16 cellular contexts compared by ENCODE assay signal in genomic region chr22:44147821-44148574, GRCh38. TPM values are rescaled to one million over a fixed set of nuclear protein-coding genes. Genes with fewer than 3 reads are reported as not detected.
A peak's percentile ranks its signal among the peaks of the same experiment; 100 is the strongest.
DNase-seq lines count a peak whose midpoint lies in the region; ATAC-seq and TF ChIP-seq lines count a peak whose summit lies in the region.
"Had no signal": no experiment of that assay in that cellular context is flagged by ENCODE, and none has a peak within 500 bp of the region (broad histone marks: within the 10 kb centered on the region; RNA-seq: fewer than 3 reads in every experiment).

No MANE protein-coding gene starts in this region.

- H3K36me3 ChIP-seq in left lung = peaks cover 0 to 51% of the 10 kb centered on the region in 2 donors
- no peaks in the 10 kb centered on the region for H3K36me3 ChIP-seq in vagina
- H3K36me3 ChIP-seq: tibial artery had no signal

- intact Hi-C loops in right cardiac atrium (cut with DNase I) (no loop called here), Right ventricle myocardium superior (cut with DNase I) (no loop called here), left lung (cut with DNase I) (no loop called here), vagina (cut with DNase I) (no loop called here)

- H3K4me1 ChIP-seq in right cardiac atrium (ENCODE audit: control insufficient read depth, insufficient read depth, low read length) (peaks cover 3% of the 10 kb centered on the region), left lung (no peaks in the 10 kb centered on the region), vagina (peaks cover 9% of the 10 kb centered on the region)
- H3K4me1 ChIP-seq: A549 had no signal

- H3K4me1 Mint-ChIP-seq in chondrocyte (ENCODE audit: low read depth) = peaks cover 62% of the 10 kb centered on the region
- no peaks in the 10 kb centered on the region for H3K4me1 Mint-ChIP-seq in effector memory CD8-positive, alpha-beta T cell (ENCODE audit: low read depth in 2 of 2)

- H3K4me3 ChIP-seq in right cardiac atrium (ENCODE audit: low read length) (no peak overlapping the region), left lung (no peak overlapping the region), vagina (no peak overlapping the region)
- H3K4me3 ChIP-seq: A549, tibial artery had no signal

- peak; percentile 28 for TF ChIP-seq CTCF in chondrocyte (IDR thresholded peaks at IDR 0.05)
- no peak for TF ChIP-seq CTCF in left lung (IDR thresholded peaks at IDR 0.05)
- no peak for TF ChIP-seq CTCF in vagina (IDR thresholded peaks at IDR 0.05)

- H3K4me3 Mint-ChIP-seq in chondrocyte (ENCODE audit: unreplicated experiment) = peak overlapping the region; percentile 26
- H3K4me3 Mint-ChIP-seq in effector memory CD8-positive, alpha-beta T cell = no peak overlapping the region

- H3K27ac Mint-ChIP-seq in chondrocyte (ENCODE audit: unreplicated experiment) = peak overlapping the region; percentile 81
- H3K27ac Mint-ChIP-seq in effector memory CD8-positive, alpha-beta T cell = no peak overlapping the region

- no peak for ATAC-seq in right cardiac atrium
- no peak for ATAC-seq in Right ventricle myocardium superior (ENCODE audit: poor library complexity)
- ATAC-seq in left lung = peak; percentile 45
- no peak for ATAC-seq in effector memory CD8-positive, alpha-beta T cell (replicated peaks)
- ATAC-seq: A549 had no signal

- in situ Hi-C loops in KBM-7 (cut with MboI; ENCODE audit: low pct_unique_long_range_greater_than_20kb, low sequenced_read_pairs) = no loop called here

- H3K9me3 ChIP-seq in right cardiac atrium (ENCODE audit: control insufficient read depth, low read length) = no peaks in the 10 kb centered on the region
- no peaks in the 10 kb centered on the region for H3K9me3 ChIP-seq in left lung
- no peaks in the 10 kb centered on the region for H3K9me3 ChIP-seq in vagina
- H3K9me3 ChIP-seq: A549, tibial artery had no signal

- TF ChIP-seq POLR2A in vagina (IDR thresholded peaks at IDR 0.05) = no peak

- peak in 2 of 3 donors; percentile 30 to 34 for DNase-seq in right cardiac atrium
- DNase-seq in Right ventricle myocardium superior = no peak
- no peak for DNase-seq in chondrocyte (ENCODE audit: low spot score)
- peak in 1 of 2 donors; percentile 53 for DNase-seq in left lung
- no peak for DNase-seq in vagina (ENCODE audit: extremely low spot score in 2 of 2)
- no peak for DNase-seq in MV-4-11 (lab: John Stamatoyannopoulos, UW)
- no peak for DNase-seq in KBM-7
- DNase-seq in effector memory CD8-positive, alpha-beta T cell = no peak
- DNase-seq: activated CD8-positive, alpha-beta memory T cell treated with anti-CD3 and anti-CD28 coated beads for 24 hours; activated naive CD4-positive, alpha-beta T cell treated with anti-CD3 and anti-CD28 coated beads, Interleukin-2, amount 50 U/mL, for 16 hours; cortex of kidney; DMS53; NCI-H524; T1000; tibial artery had no signal

- H3K27me3 Mint-ChIP-seq in chondrocyte (ENCODE audit: low read depth) = no peaks in the 10 kb centered on the region
- H3K27me3 Mint-ChIP-seq in effector memory CD8-positive, alpha-beta T cell = no peaks in the 10 kb centered on the region

- no peak overlapping the region for H3K27ac ChIP-seq in right cardiac atrium (ENCODE audit: low read length)
- peak overlapping the region in 1 of 2 donors; percentile 56 for H3K27ac ChIP-seq in left lung
- peak overlapping the region; percentile 33 for H3K27ac ChIP-seq in vagina
- H3K27ac ChIP-seq: A549, tibial artery had no signal

- H3K27me3 ChIP-seq in right cardiac atrium (ENCODE audit: control insufficient read depth, insufficient read depth) = no peaks in the 10 kb centered on the region
- no peaks in the 10 kb centered on the region for H3K27me3 ChIP-seq in left lung
- H3K27me3 ChIP-seq in vagina = no peaks in the 10 kb centered on the region

- H3K9me3 Mint-ChIP-seq in chondrocyte (ENCODE audit: low read depth) = no peaks in the 10 kb centered on the region
- no peaks in the 10 kb centered on the region for H3K9me3 Mint-ChIP-seq in effector memory CD8-positive, alpha-beta T cell

- peaks cover 5% of the 10 kb centered on the region for H3K36me3 Mint-ChIP-seq in chondrocyte (ENCODE audit: low read depth)
- no peaks in the 10 kb centered on the region for H3K36me3 Mint-ChIP-seq in effector memory CD8-positive, alpha-beta T cell (ENCODE audit: insufficient read depth)

- 60% methylated on average over 27 of the region's 27 CpGs for WGBS in right cardiac atrium

RNA-seq across cellular contexts. Expression of gene PARVG, which starts 32.7 kb away (rescaled TPM):
- total RNA-seq in right cardiac atrium (1 to 10 TPM; 3.1 to 6.4 (median 5.5) TPM), Right ventricle myocardium superior (3.5 TPM), chondrocyte (0.15 to 0.27 TPM in 2 of 3 replicates, not detected in the other), left lung (10 to 100 TPM; 24.2 to 57.9 TPM), vagina (29.5 TPM)
- polyA plus RNA-seq in right cardiac atrium = 4.3 TPM
- polyA plus RNA-seq: A549 had no signal

Comparison
In these comparisons a context has a peak if more than half of its experiments do, and no peak if none do; other contexts are left out.
1. DNase-seq: peak in right cardiac atrium (2 of 3); none in Right ventricle myocardium superior (single experiment), chondrocyte (single experiment), vagina (0 of 2), MV-4-11 (single experiment), KBM-7 (single experiment) and effector memory CD8-positive, alpha-beta T cell (0 of 3).